Comparison of ENCODE assay signal across 9 cellular contexts in genomic region chr17:31126318-31126717, GRCh38.
"Had no signal": no experiment of that assay in that cellular context is flagged by ENCODE, and none has a peak within 500 bp of the region (broad histone marks: within the 10 kb centered on the region; RNA-seq: fewer than 3 reads in every experiment).

No MANE protein-coding gene starts in this region.

- H2AFZ ChIP-seq: GM23248 had no signal

- H3K9me3 ChIP-seq: HAP-1 had no signal

- H3K9me3 Mint-ChIP-seq: HFFc6 had no signal

- H3K9ac ChIP-seq: GM23248 had no signal

- H3K4me3 Mint-ChIP-seq: HFFc6 had no signal

- H3K36me3 ChIP-seq: HAP-1 had no signal

- ATAC-seq: HCT116, K562 had no signal

- DNase-seq: GM23248, GOT3, H7, HFFc6, IMR-90 had no signal

- H3K27ac ChIP-seq: GM23248, HL-60 had no signal

- H3K4me3 ChIP-seq: GM23248, HAP-1, K562 had no signal

- H3K27ac Mint-ChIP-seq: HFFc6 had no signal
